ENCODE assay signal across 10 cellular contexts in genomic region chr20:34300809-34301586, GRCh38. TPM values are rescaled to one million over a fixed set of nuclear protein-coding genes. Genes with fewer than 3 reads are reported as not detected.
DNase-seq lines count a peak whose midpoint lies in the region; ATAC-seq and TF ChIP-seq lines count a peak whose summit lies in the region.
"Had no signal": no experiment of that assay in that cellular context is flagged by ENCODE, and none has a peak within 500 bp of the region (broad histone marks: within the 10 kb centered on the region; RNA-seq: fewer than 3 reads in every experiment).

No MANE protein-coding gene starts in this region.

- H3K4me3 Mint-ChIP-seq in activated naive CD8-positive, alpha-beta T cell, result no peak overlapping the region

- H3K27ac ChIP-seq in Peyer's patch, result no peak overlapping the region

- TF ChIP-seq POLR2A in Peyer's patch (IDR thresholded peaks at IDR 0.05), result no peak

- H3K36me3 ChIP-seq in Peyer's patch, result no peaks in the 10 kb centered on the region

- peaks cover 0 to 16% (median 0%) of the 10 kb centered on the region in 4 donors for H3K4me1 ChIP-seq in Peyer's patch

- H3K9me3 Mint-ChIP-seq in activated naive CD8-positive, alpha-beta T cell (ENCODE audit: low read depth), result no peaks in the 10 kb centered on the region

- H3K36me3 Mint-ChIP-seq in activated naive CD8-positive, alpha-beta T cell, result peaks cover 7% of the 10 kb centered on the region

- no peaks in the 10 kb centered on the region for H3K27me3 ChIP-seq in Peyer's patch

- no peaks in the 10 kb centered on the region for H3K27me3 Mint-ChIP-seq in activated naive CD8-positive, alpha-beta T cell

- peak overlapping the region; percentile 90; the same call in 1 of the 2 replicates for H3K4me3 ChIP-seq in Jurkat, Clone E6-1 (ENCODE audit: low read length)
- H3K4me3 ChIP-seq in Peyer's patch, result no peak overlapping the region

- no peak for ATAC-seq in HG03520 (IDR thresholded peaks at IDR 0.05; ENCODE audit: unreplicated experiment)
- ATAC-seq in GM21367 (IDR thresholded peaks at IDR 0.05; ENCODE audit: unreplicated experiment), result no peak

- H3K9me3 ChIP-seq in Peyer's patch, result no peaks in the 10 kb centered on the region

- H3K27ac Mint-ChIP-seq in activated naive CD8-positive, alpha-beta T cell, result peak overlapping the region; percentile 66

- TF ChIP-seq CTCF in Peyer's patch (IDR thresholded peaks at IDR 0.05), result no peak

- DNase-seq in ELF-1 (ENCODE audit: low read depth, low spot score) (peak; percentile 18), myocyte (ENCODE audit: low read depth) (peak; percentile 52), hippocampal formation (lab: John Stamatoyannopoulos, UW) (no peak), Peyer's patch (no peak)
- no peak for DNase-seq in Jurkat, Clone E6-1 (ENCODE audit: low read depth, low spot score)
- DNase-seq: cerebellar nuclear complex had no signal

- peaks cover 17% of the 10 kb centered on the region for H3K4me1 Mint-ChIP-seq in activated naive CD8-positive, alpha-beta T cell (ENCODE audit: low read depth)

RNA-seq across cellular contexts. Expression of gene AHCY, which starts 2.2 kb away (rescaled TPM):
- 130 TPM for polyA plus RNA-seq in Jurkat, Clone E6-1 (2012; ENCODE audit: insufficient read depth, insufficient read length)
- total RNA-seq in myocyte (161 and 173 TPM in 2 replicates), Peyer's patch (10 to 100 TPM; 46.9 to 52.4 (median 49.4) TPM)
- polyA plus RNA-seq in myocyte (2012), result 132 TPM

RNA-seq across cellular contexts. Expression of gene ASIP, which starts 59.8 kb away (rescaled TPM):
- polyA plus RNA-seq in Jurkat, Clone E6-1 (2012; ENCODE audit: insufficient read depth, insufficient read length), result not detected
- total RNA-seq in myocyte (not detected in 2 replicates), Peyer's patch (not detected)
- 0.30 TPM for polyA plus RNA-seq in myocyte (2012)
- total RNA-seq: lung microvascular endothelial cell had no signal

Comparison
In these comparisons a context has a peak if more than half of its experiments do, and no peak if none do; other contexts are left out.
1. DNase-seq: peak in ELF-1 (single experiment) and myocyte (single experiment); none in Jurkat, Clone E6-1 (single experiment), hippocampal formation (0 of 2) and Peyer's patch (0 of 3).